26 cellular contexts compared by ENCODE assay signal in genomic region chr19:51587264-51588191, GRCh38. TPM values are rescaled to one million over a fixed set of nuclear protein-coding genes. Genes with fewer than 3 reads are reported as not detected.
"Had no signal": no experiment of that assay in that cellular context is flagged by ENCODE, and none has a peak within 500 bp of the region (broad histone marks: within the 10 kb centered on the region; RNA-seq: fewer than 3 reads in every experiment).

No MANE protein-coding gene starts in this region.

- FAIRE-seq: astrocyte, TTC549 had no signal

- DNase-seq: activated B cell treated with CpG ODN at 0.5 μM for 24 hours; activated CD4-positive, alpha-beta T cell treated with anti-CD3 and anti-CD28 coated beads for 1 hour; activated CD4-positive, alpha-beta T cell treated with anti-CD3 and anti-CD28 coated beads, Interleukin-2, amount 10 ng/mL, durations not matched to agents 24 days and 14 days; activated CD4-positive, alpha-beta T cell treated with anti-CD3 and anti-CD28 coated beads, Interleukin-2, amount 50 U/mL, for 48 hours; activated CD8-positive, alpha-beta memory T cell treated with anti-CD3 and anti-CD28 coated beads, Interleukin-2, amount 10 ng/mL, durations not matched to agents 7 days and 5 days; activated effector memory CD4-positive, alpha-beta T cell treated with anti-CD3 and anti-CD28 coated beads, Interleukin-2, amount 50 U/mL, for 16 hours; activated naive CD4-positive, alpha-beta T cell treated with Interleukin-2 at 50 U/mL for 16 hours; activated naive CD8-positive, alpha-beta T cell treated with anti-CD3 and anti-CD28 coated beads, Interleukin-2, amount 50 U/mL, for 24 hours; activated T-cell treated with anti-CD3 and anti-CD28 coated beads, Interleukin-2, amount 50 U/mL, for 24 hours; amygdala; MM.1S; NCI-H1105; NCI-H1436; NCI-H1694 treated with DMSO at 0.1 percent for 48 hours; NCI-H2029 treated with DMSO at 0.1 percent for 48 hours; NCI-H510A treated with DMSO at 0.1 percent for 48 hours; NCI-H69; NK-92 treated with Interleukin-12 subunit alpha and Interleukin-12 subunit beta, amount 100 ng/mL, for 24 hours; PC-3; SHP77 treated with DMSO at 0.1 percent for 48 hours; T-helper 17 cell; T1000 had no signal

- ATAC-seq: activated CD8-positive, alpha-beta memory T cell treated with anti-CD3 and anti-CD28 coated beads, Interleukin-2, amount 10 ng/mL, durations not matched to agents 7 days and 5 days; activated naive CD4-positive, alpha-beta T cell treated with anti-CD3 and anti-CD28 coated beads, Interleukin-2, amount 50 U/mL, for 72 hours; activated naive CD8-positive, alpha-beta T cell treated with anti-CD3 and anti-CD28 coated beads, Interleukin-2, amount 50 U/mL, for 24 hours; PC-3; T-helper 17 cell had no signal

RNA-seq across cellular contexts. Expression of gene SIGLEC5, which starts 42.7 kb away (rescaled TPM):
- total RNA-seq: activated CD4-positive, alpha-beta T cell treated with anti-CD3 and anti-CD28 coated beads, Interleukin-2, amount 10 ng/mL, durations not matched to agents 24 days and 14 days; activated CD8-positive, alpha-beta memory T cell treated with anti-CD3 and anti-CD28 coated beads, Interleukin-2, amount 10 ng/mL, durations not matched to agents 7 days and 5 days; activated naive CD4-positive, alpha-beta T cell treated with anti-CD3 and anti-CD28 coated beads, Interleukin-2, amount 50 U/mL, for 72 hours; activated T-helper 1 cell treated with anti-CD3 and anti-CD28 coated beads, Interleukin-12 subunit alpha, Interleukin-12 subunit beta, Interleukin-2, Interleukin-4 antibody, amounts not matched to agents 30 ng/mL and 10 ng/mL and 1 ng/mL, durations not matched to agents 14 hours and 24 hours and 36 hours; astrocyte; PC-3 had no signal

RNA-seq across cellular contexts. Expression of gene SIGLEC6, which starts 56.1 kb away (rescaled TPM):
- total RNA-seq: activated CD8-positive, alpha-beta memory T cell treated with anti-CD3 and anti-CD28 coated beads, Interleukin-2, amount 10 ng/mL, durations not matched to agents 7 days and 5 days; activated naive CD4-positive, alpha-beta T cell treated with anti-CD3 and anti-CD28 coated beads, Interleukin-2, amount 50 U/mL, for 72 hours; astrocyte; PC-3 had no signal

RNA-seq across cellular contexts. Expression of gene SIGLEC14, which starts 59.1 kb away (rescaled TPM):
- total RNA-seq: activated CD4-positive, alpha-beta T cell treated with anti-CD3 and anti-CD28 coated beads, Interleukin-2, amount 10 ng/mL, durations not matched to agents 24 days and 14 days; activated T-helper 1 cell treated with anti-CD3 and anti-CD28 coated beads, Interleukin-12 subunit alpha, Interleukin-12 subunit beta, Interleukin-2, Interleukin-4 antibody, amounts not matched to agents 30 ng/mL and 10 ng/mL and 1 ng/mL, durations not matched to agents 14 hours and 24 hours and 36 hours; astrocyte; PC-3 had no signal
